ENCODE assay signal across 13 cellular contexts in the genomic region with DNA sequence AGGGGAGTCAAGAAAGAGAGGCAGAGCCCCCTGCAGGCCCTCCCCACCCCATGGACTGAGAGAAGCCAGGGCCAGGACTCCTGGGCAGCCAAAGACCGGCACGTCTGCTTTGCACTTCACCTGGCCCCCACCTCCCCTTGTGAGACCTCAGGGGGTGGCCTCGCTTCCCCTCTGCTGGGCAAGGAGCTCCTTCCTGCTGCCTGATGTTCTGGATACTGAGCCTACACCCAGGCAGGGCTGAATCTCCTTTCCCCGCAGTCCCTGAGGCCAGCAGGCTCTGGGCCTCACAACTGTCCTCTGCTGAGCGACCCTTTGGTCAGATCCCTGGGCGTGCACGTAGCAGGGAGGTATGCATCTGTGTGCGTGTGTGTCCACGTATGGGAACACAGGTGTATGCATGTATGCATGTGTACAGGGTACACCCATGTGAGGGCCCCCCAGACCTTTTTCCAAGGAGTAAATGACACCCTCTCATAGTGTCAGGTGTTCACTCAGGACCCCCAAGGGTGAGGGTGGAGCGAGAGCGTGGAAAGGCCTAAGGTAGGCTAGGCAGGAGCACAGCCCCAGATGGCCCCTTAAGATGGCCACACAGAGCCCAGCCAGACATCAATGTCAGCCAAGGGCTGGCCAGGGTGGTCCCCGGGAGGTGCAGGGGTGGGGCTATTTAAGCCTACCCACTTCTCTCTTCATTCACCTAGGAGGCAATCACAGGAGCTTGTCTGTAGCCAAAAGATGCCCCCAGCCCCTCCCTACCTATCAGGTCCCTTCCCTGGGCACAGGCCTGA. TPM values are rescaled to one million over a fixed set of nuclear protein-coding genes. Genes with fewer than 3 reads are reported as not detected.
DNase-seq lines count a peak whose midpoint lies in the region; ATAC-seq, FAIRE-seq and TF ChIP-seq lines count a peak whose summit lies in the region.
"Had no signal": no experiment of that assay in that cellular context is flagged by ENCODE, and none has a peak within 500 bp of the region (broad histone marks: within the 10 kb centered on the region; RNA-seq: fewer than 3 reads in every experiment).

No MANE protein-coding gene starts in this region.

- H3K9me3 ChIP-seq in heart right ventricle = no peaks in the 10 kb centered on the region
- H3K9me3 ChIP-seq in kidney (ENCODE audit: control insufficient read depth in 1 of 2, low read length in 2 of 2) = no peaks in the 10 kb centered on the region
- H3K9me3 ChIP-seq in osteoblast (ENCODE audit: low read depth, low read length) = no peaks in the 10 kb centered on the region
- H3K9me3 ChIP-seq: BLaER1 treated with 17β-estradiol and CSF1 and Interleukin-3, amounts not matched to agents 10 nM and 100 nM had no signal

- peaks cover 4 to 90% (median 71%) of the 10 kb centered on the region in 7 donors for H3K27me3 ChIP-seq in heart right ventricle
- peaks cover 18% of the 10 kb centered on the region for H3K27me3 ChIP-seq in osteoblast (ENCODE audit: insufficient read depth, low read length)

- peaks cover 29 to 44% of the 10 kb centered on the region in 2 donors for H3K27me3 Mint-ChIP-seq in T-cell

- H3K36me3 ChIP-seq in heart right ventricle = no peaks in the 10 kb centered on the region
- H3K36me3 ChIP-seq in kidney (ENCODE audit: control insufficient read depth in 1 of 2, insufficient read depth in 2 of 2, low read length in 2 of 2) = no peaks in the 10 kb centered on the region
- no peaks in the 10 kb centered on the region for H3K36me3 ChIP-seq in osteoblast (ENCODE audit: insufficient read depth, low read length)
- H3K36me3 ChIP-seq: BLaER1 treated with 17β-estradiol and CSF1 and Interleukin-3, amounts not matched to agents 10 nM and 100 nM had no signal

- intact Hi-C loops in left ventricle myocardium superior (cut with micrococcal nuclease) = no loop called here
- intact Hi-C loops in heart right ventricle (cut with DNase I) = loop anchor here in 2 of 10 donors (5.0 to 10.0 kb wide), 3 partner anchors 110 to 208 kb away; no protein-coding TSS in a partner anchor
- intact Hi-C loops in kidney (cut with DNase I) = no loop called here

- no peak overlapping the region for H3K27ac Mint-ChIP-seq in T-cell

- CTCF ChIA-PET in T-cell (lab: Charles Lee) = no interaction called here

- DNase-seq in left ventricle myocardium superior (peak; percentile 16), heart right ventricle (no peak), kidney (peak; percentile 39), osteoblast (ENCODE audit: insufficient read length, low spot score, missing footprints) (peak; percentile 92), T-cell (no peak), T-helper 2 cell (no peak)
- DNase-seq in stimulated activated CD4-positive, alpha-beta T cell treated with anti-CD3 and anti-CD28 coated beads, Interleukin-4, amount 100 ng/mL, for 1 hour = no peak
- DNase-seq: CD4-positive, CD25-positive, alpha-beta regulatory T cell; GF-D8 had no signal

- TF ChIP-seq CTCF in heart right ventricle (IDR thresholded peaks at IDR 0.05) (no peak), kidney (IDR thresholded peaks at IDR 0.05; ENCODE audit: borderline replicate concordance, extremely low read depth, insufficient read depth) (no peak), osteoblast (IDR thresholded peaks at IDR 0.05; ENCODE audit: extremely low read depth, low read depth, low read length) (no peak)

- no peak overlapping the region for H3K9ac ChIP-seq in kidney (ENCODE audit: low read length in 2 of 2)
- H3K9ac ChIP-seq: BLaER1 treated with 17β-estradiol and CSF1 and Interleukin-3, amounts not matched to agents 10 nM and 100 nM had no signal

- ATAC-seq in left ventricle myocardium superior (no peak), heart right ventricle (no peak), T-cell (replicated peaks in 1 of 4) (no peak)

- H3K4me1 ChIP-seq in heart right ventricle = peaks cover 0 to 20% (median 8%) of the 10 kb centered on the region in 9 donors
- H3K4me1 ChIP-seq in kidney (ENCODE audit: control insufficient read depth in 1 of 2, insufficient read depth in 1 of 2, low read depth in 1 of 2, low read length in 2 of 2) = no peaks in the 10 kb centered on the region
- no peaks in the 10 kb centered on the region for H3K4me1 ChIP-seq in osteoblast (ENCODE audit: insufficient read depth, low read length)

- H3K79me2 ChIP-seq in osteoblast (ENCODE audit: insufficient read depth, low read length) = no peaks in the 10 kb centered on the region

- WGBS in heart right ventricle, 2 donors = 88 to 89% methylated on average over 12 of the region's 12 CpGs

- H2AFZ ChIP-seq in osteoblast (ENCODE audit: low read length) = no peak overlapping the region

- FAIRE-seq in kidney (lab: Jason Lieb, UNC) = no peak
- FAIRE-seq: GM19239, H54 had no signal

- no peak overlapping the region for H3K4me3 Mint-ChIP-seq in T-cell

- POLR2A ChIA-PET in T-cell (lab: Charles Lee) = no interaction called here

- H3K36me3 Mint-ChIP-seq in T-cell = no peaks in the 10 kb centered on the region
- H3K36me3 Mint-ChIP-seq: CD4-positive, CD25-positive, alpha-beta regulatory T cell had no signal

- H3K27ac ChIP-seq in heart right ventricle = no peak overlapping the region
- no peak overlapping the region for H3K27ac ChIP-seq in kidney (ENCODE audit: low read depth in 2 of 2, low read length in 2 of 2)
- no peak overlapping the region for H3K27ac ChIP-seq in osteoblast (ENCODE audit: low read depth, low read length)
- H3K27ac ChIP-seq: BLaER1 treated with 17β-estradiol and CSF1 and Interleukin-3, amounts not matched to agents 10 nM and 100 nM; HL-60 had no signal

- peaks cover 0 to 12% (median 5%) of the 10 kb centered on the region in 3 donors for H3K4me1 Mint-ChIP-seq in T-cell

- H4K20me1 ChIP-seq in osteoblast (ENCODE audit: insufficient read depth, low read length) = no peaks in the 10 kb centered on the region

- H3K9me3 Mint-ChIP-seq in T-cell = no peaks in the 10 kb centered on the region
- H3K9me3 Mint-ChIP-seq: CD4-positive, CD25-positive, alpha-beta regulatory T cell had no signal

- H3K4me3 ChIP-seq in heart right ventricle = no peak overlapping the region
- no peak overlapping the region for H3K4me3 ChIP-seq in kidney (ENCODE audit: low read length in 2 of 2)
- H3K4me3 ChIP-seq in osteoblast (ENCODE audit: insufficient read depth, low read length) = no peak overlapping the region
- H3K4me3 ChIP-seq: BLaER1 treated with 17β-estradiol and CSF1 and Interleukin-3, amounts not matched to agents 10 nM and 100 nM had no signal

- no peak overlapping the region for H3K4me2 ChIP-seq in osteoblast (ENCODE audit: insufficient read depth, low read length)
- H3K4me2 ChIP-seq: BLaER1 treated with 17β-estradiol and CSF1 and Interleukin-3, amounts not matched to agents 10 nM and 100 nM had no signal

RNA-seq across cellular contexts. Expression of gene RET, which starts 1.9 kb away (rescaled TPM):
- total RNA-seq in left ventricle myocardium superior (8.4 TPM), heart right ventricle (1 to 10 TPM in 8 of 10 donors, under 1 TPM in 2; 0.67 to 2.6 (median 1.2) TPM), kidney (3.1 TPM), osteoblast (under 0.01 TPM in 2 replicates), T-cell (under 1 TPM in 3 of 5 donors, not detected in 2; 0.13 to 0.25 (median 0.15) TPM)
- polyA plus RNA-seq in heart right ventricle (1 to 10 TPM in 1 of 2 donors, under 1 TPM in 1; 0.38 to 2.3 TPM), kidney (ENCODE audit: insufficient read depth, low read depth, low replicate concordance) (1.1 TPM)
- polyA plus RNA-seq: CD4-positive, CD25-positive, alpha-beta regulatory T cell had no signal

Comparison
In these comparisons a context has a peak if more than half of its experiments do, and no peak if none do; other contexts are left out.
1. DNase-seq: peak in left ventricle myocardium superior (single experiment), kidney (single experiment) and osteoblast (single experiment); none in heart right ventricle (0 of 2), stimulated activated CD4-positive, alpha-beta T cell treated with anti-CD3 and anti-CD28 coated beads, Interleukin-4, amount 100 ng/mL, for 1 hour (single experiment), T-cell (0 of 34) and T-helper 2 cell (0 of 5).